Comparison of ENCODE assay signal across 9 cellular contexts in genomic region chr17:68289936-68290267, GRCh38. TPM values are rescaled to one million over a fixed set of nuclear protein-coding genes. Genes with fewer than 3 reads are reported as not detected.
A peak's percentile ranks its signal among the peaks of the same experiment; 100 is the strongest.
DNase-seq lines count a peak whose midpoint lies in the region; ATAC-seq and TF ChIP-seq lines count a peak whose summit lies in the region.
"Had no signal": no experiment of that assay in that cellular context is flagged by ENCODE, and none has a peak within 500 bp of the region (broad histone marks: within the 10 kb centered on the region; RNA-seq: fewer than 3 reads in every experiment).

No MANE protein-coding gene starts in this region.

- peak overlapping the region; percentile 75 to 85 for H3K27ac ChIP-seq in mucosa of rectum (ENCODE audit: low read depth in 2 of 2, low read length in 2 of 2)
- H3K27ac ChIP-seq: SJSA1 had no signal

- H3K4me1 ChIP-seq in BE2C = peaks cover 6% of the 10 kb centered on the region
- H3K4me1 ChIP-seq in mucosa of rectum (ENCODE audit: control insufficient read depth in 2 of 2, insufficient read depth in 2 of 2, low read length in 2 of 2) = peaks cover 7 to 9% of the 10 kb centered on the region in 2 donors

- no peaks in the 10 kb centered on the region for H3K27me3 Mint-ChIP-seq in activated naive CD8-positive, alpha-beta T cell treated with anti-CD3 and anti-CD28 coated beads, Interleukin-2, amount 50 U/mL, for 24 hours

- no peaks in the 10 kb centered on the region for H3K9me3 Mint-ChIP-seq in activated naive CD8-positive, alpha-beta T cell treated with anti-CD3 and anti-CD28 coated beads, Interleukin-2, amount 50 U/mL, for 24 hours

- no peak overlapping the region for H3K9ac ChIP-seq in mucosa of rectum (ENCODE audit: low read depth in 1 of 2, low read length in 2 of 2)

- peaks cover 3% of the 10 kb centered on the region for H3K36me3 Mint-ChIP-seq in activated naive CD8-positive, alpha-beta T cell treated with anti-CD3 and anti-CD28 coated beads, Interleukin-2, amount 50 U/mL, for 24 hours (ENCODE audit: low read depth)

- peak overlapping the region; percentile 97 for H3K4me3 Mint-ChIP-seq in activated naive CD8-positive, alpha-beta T cell treated with anti-CD3 and anti-CD28 coated beads, Interleukin-2, amount 50 U/mL, for 24 hours

- ATAC-seq in activated naive CD8-positive, alpha-beta T cell treated with anti-CD3 and anti-CD28 coated beads, Interleukin-2, amount 50 U/mL, for 24 hours = no peak
- no peak for ATAC-seq in GM21423 (IDR thresholded peaks at IDR 0.05; ENCODE audit: unreplicated experiment)

- TF ChIP-seq CTCF in BE2C (IDR thresholded peaks at IDR 0.05; ENCODE audit: low read depth, low read length) (no peak), HFF-Myc (IDR thresholded peaks at IDR 0.05; ENCODE audit: low read depth, low read length, missing control alignments) (no peak)

- H3K27me3 ChIP-seq in BE2C (no peaks in the 10 kb centered on the region), mucosa of rectum (ENCODE audit: control insufficient read depth in 2 of 2, insufficient read depth in 2 of 2, low read length in 2 of 2) (peaks cover 14 to 22% of the 10 kb centered on the region in 2 donors)

- H3K4me3 ChIP-seq in BE2C (ENCODE audit: low read depth, low read length) = peak overlapping the region; percentile 72
- peak overlapping the region; percentile 58 for H3K4me3 ChIP-seq in HFF-Myc (replicated peaks; ENCODE audit: low read depth, low read length)
- H3K4me3 ChIP-seq in mucosa of rectum (ENCODE audit: low read length in 2 of 2) = peak overlapping the region in 1 of 2 donors; percentile 68
- H3K4me3 ChIP-seq: SJSA1 had no signal

- peak overlapping the region; percentile 96 for H3K27ac Mint-ChIP-seq in activated naive CD8-positive, alpha-beta T cell treated with anti-CD3 and anti-CD28 coated beads, Interleukin-2, amount 50 U/mL, for 24 hours

- no peak for DNase-seq in BE2C
- DNase-seq in HFF-Myc (ENCODE audit: extremely low read depth, low read depth) = no peak
- no peak for DNase-seq in activated naive CD8-positive, alpha-beta T cell treated with anti-CD3 and anti-CD28 coated beads, Interleukin-2, amount 50 U/mL, for 24 hours
- no peak for DNase-seq in NCI-H1694 (lab: John Stamatoyannopoulos, UW)
- no peak for DNase-seq in NCI-H1436 treated with DMSO at 0.1 percent for 48 hours (lab: John Stamatoyannopoulos, UW)
- DNase-seq in activated CD4-positive, CD25-positive, alpha-beta regulatory T cell treated with anti-CD3 and anti-CD28 coated beads, Interleukin-2, amount 50 U/mL, for 72 hours = no peak

- H3K36me3 ChIP-seq in BE2C = no peaks in the 10 kb centered on the region
- no peaks in the 10 kb centered on the region for H3K36me3 ChIP-seq in mucosa of rectum (ENCODE audit: control insufficient read depth in 2 of 2, insufficient read depth in 2 of 2, low read length in 2 of 2)
- H3K36me3 ChIP-seq: SJSA1 had no signal

- H3K4me1 Mint-ChIP-seq in activated naive CD8-positive, alpha-beta T cell treated with anti-CD3 and anti-CD28 coated beads, Interleukin-2, amount 50 U/mL, for 24 hours = peaks cover 52% of the 10 kb centered on the region

- H3K9me3 ChIP-seq in BE2C = no peaks in the 10 kb centered on the region
- no peaks in the 10 kb centered on the region for H3K9me3 ChIP-seq in mucosa of rectum (ENCODE audit: control insufficient read depth in 2 of 2, low read length in 2 of 2)

RNA-seq across cellular contexts. Expression of gene SLC16A6, which starts 1.0 kb away (rescaled TPM):
- polyA plus RNA-seq in BE2C (2012; ENCODE audit: insufficient read depth, insufficient read length, low read depth) = 0.86 TPM

RNA-seq across cellular contexts. Expression of gene ARSG, which starts 1.4 kb away (rescaled TPM):
- 2.5 TPM for polyA plus RNA-seq in BE2C (2012; ENCODE audit: insufficient read depth, insufficient read length, low read depth)

RNA-seq across cellular contexts. Expression of gene AMZ2, which starts 42.1 kb away (rescaled TPM):
- polyA plus RNA-seq in BE2C (2012; ENCODE audit: insufficient read depth, insufficient read length, low read depth) = 64.2 TPM
